ENCODE assay signal across 1 cellular context in the genomic region with DNA sequence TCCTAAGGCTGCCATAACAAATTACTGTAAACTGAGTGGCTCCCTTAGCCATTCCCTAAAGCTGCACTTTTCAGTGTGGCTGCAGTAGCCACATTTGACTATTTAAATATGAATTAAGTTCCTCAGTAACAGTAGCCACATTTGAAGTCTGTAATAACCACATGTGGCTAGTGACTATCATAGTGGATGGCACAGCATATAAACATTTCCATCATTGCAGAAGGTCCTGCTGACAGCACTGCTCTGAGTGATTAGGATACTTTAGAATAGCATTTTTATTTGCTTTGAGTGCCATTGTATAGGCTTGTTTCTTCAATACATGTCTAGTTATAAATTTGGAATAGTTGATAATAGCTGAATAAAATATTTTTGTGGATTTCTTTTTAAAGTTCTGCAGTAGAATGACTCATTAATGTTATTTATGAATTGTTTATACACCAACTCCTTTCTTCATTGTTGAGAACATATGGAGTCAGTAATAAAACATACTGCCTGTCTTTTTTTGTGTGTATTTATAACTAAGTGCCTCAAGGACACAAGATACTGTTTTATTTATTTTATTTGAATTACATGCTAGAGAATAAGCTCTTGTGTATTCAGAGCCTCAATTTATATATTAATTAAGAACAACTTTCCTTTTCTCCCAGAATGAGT.
TF ChIP-seq lines count a peak whose summit lies in the region.

No MANE protein-coding gene starts in this region.

TF ChIP-seq in K562, 482 proteins besides CTCF, POLR2A, EP300 and RAD21 (continued from another document):
- TF ChIP-seq, protein P1, sequence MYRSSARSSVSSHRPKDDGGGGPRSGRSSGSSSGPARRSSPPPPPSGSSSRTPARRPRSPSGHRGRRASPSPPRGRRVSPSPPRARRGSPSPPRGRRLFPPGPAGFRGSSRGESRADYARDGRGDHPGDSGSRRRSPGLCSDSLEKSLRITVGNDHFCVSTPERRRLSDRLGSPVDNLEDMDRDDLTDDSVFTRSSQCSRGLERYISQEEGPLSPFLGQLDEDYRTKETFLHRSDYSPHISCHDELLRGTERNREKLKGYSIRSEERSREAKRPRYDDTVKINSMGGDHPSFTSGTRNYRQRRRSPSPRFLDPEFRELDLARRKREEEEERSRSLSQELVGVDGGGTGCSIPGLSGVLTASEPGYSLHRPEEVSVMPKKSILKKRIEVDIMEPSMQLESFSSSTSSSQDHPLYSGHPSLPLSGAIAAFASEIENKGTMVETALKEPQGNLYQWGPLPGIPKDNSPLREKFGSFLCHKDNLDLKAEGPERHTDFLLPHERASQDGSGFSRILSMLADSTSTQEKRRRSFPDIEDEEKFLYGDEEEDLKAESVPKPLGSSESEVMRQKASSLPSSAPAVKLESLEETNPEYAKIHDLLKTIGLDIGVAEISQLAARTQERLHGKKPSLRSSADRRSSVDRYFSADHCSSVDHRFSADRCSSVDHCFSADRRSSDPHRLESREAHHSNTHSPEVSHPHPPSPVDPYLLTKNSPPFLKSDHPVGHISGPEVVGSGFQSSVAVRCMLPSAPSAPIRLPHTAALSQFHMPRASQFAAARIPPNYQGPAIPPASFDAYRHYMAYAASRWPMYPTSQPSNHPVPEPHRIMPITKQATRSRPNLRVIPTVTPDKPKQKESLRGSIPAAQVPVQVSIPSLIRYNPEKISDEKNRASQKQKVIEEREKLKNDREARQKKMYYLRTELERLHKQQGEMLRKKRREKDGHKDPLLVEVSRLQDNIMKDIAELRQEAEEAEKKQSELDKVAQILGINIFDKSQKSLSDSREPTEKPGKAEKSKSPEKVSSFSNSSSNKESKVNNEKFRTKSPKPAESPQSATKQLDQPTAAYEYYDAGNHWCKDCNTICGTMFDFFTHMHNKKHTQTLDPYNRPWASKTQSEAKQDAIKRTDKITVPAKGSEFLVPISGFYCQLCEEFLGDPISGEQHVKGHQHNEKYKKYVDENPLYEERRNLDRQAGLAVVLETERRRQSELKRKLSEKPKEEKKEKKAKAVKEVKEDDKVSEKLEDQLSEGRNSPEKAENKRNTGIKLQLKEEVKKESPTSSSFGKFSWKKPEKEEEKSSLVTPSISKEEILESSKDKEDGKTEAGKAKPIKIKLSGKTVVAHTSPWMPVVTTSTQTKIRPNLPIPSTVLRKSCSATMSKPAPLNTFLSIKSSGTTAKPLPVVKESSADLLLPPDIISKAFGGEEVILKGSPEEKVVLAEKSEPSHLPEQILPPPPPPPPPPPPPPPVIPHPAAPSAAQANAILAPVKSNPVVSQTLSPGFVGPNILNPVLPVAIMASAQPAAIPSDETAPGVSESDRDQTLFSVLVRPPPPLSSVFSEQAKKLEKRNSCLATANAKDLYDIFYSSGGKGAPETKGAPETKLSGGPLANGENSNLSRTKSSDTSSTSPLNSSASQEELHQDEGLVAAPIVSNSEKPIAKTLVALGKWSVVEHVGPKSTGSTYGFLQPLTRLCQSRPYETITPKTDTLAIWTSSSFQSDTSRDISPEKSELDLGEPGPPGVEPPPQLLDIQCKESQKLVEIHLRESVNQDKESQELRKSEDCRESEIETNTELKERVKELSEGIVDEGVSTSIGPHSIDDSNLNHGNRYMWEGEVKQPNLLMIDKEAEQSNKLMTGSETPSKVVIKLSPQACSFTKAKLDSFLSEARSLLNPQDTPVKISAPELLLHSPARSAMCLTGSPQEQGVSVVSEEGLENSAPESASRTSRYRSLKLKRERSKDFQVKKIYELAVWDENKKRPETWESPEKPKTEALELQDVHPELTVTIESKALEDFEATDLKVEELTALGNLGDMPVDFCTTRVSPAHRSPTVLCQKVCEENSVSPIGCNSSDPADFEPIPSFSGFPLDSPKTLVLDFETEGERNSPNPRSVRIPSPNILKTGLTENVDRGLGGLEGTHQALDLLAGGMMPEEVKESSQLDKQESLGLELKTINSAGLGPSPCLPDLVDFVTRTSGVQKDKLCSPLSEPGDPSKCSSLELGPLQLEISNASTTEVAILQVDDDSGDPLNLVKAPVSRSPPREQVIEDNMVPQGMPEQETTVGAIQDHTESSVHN (IDR thresholded peaks at IDR 0.05; ENCODE audit: borderline replicate concordance in 1 of 2, low read depth in 1 of 2): no peak
- TF ChIP-seq ZBTB8A (IDR thresholded peaks at IDR 0.05; ENCODE audit: partially characterized antibody): no peak
- no peak for TF ChIP-seq KLF16 (IDR thresholded peaks at IDR 0.05)
- no peak for TF ChIP-seq RHOXF2B (CRISPR knock-in tag; conservative IDR thresholded peaks at IDR 0.05)
